10 cellular contexts compared by ENCODE assay signal in genomic region chr1:31891280-31891679, GRCh38. TPM values are rescaled to one million over a fixed set of nuclear protein-coding genes. Genes with fewer than 3 reads are reported as not detected.
DNase-seq lines count a peak whose midpoint lies in the region; ATAC-seq lines count a peak whose summit lies in the region.
"Had no signal": no experiment of that assay in that cellular context is flagged by ENCODE, and none has a peak within 500 bp of the region (broad histone marks: within the 10 kb centered on the region; RNA-seq: fewer than 3 reads in every experiment).

No MANE protein-coding gene starts in this region.

- DNase-seq in activated T-cell treated with anti-CD3 and anti-CD28 coated beads for 24 hours (ENCODE audit: low read depth) (peak; percentile 16), activated T-cell treated with anti-CD3 and anti-CD28 coated beads for 4 hours (no peak), NCI-H146 treated with DMSO at 0.1 percent for 48 hours (lab: John Stamatoyannopoulos, UW; ENCODE audit: unreplicated experiment) (no peak), left cardiac atrium (no peak)
- peak; percentile 54 to 68 for DNase-seq in activated naive CD4-positive, alpha-beta T cell treated with anti-CD3 and anti-CD28 coated beads, Interleukin-2, amount 50 U/mL, for 72 hours (ENCODE audit: low spot score in 2 of 2)
- peak; percentile 30 to 42 for DNase-seq in stimulated activated CD8-positive, alpha-beta memory T cell treated with anti-CD3 and anti-CD28 coated beads, Interleukin-15, amount 100 ng/mL, for 48 hours (ENCODE audit: low read depth in 2 of 2)
- DNase-seq: HCEC 1CT, NCI-H2227 treated with DMSO at 0.1 percent for 48 hours had no signal

- ATAC-seq in HG03280 (IDR thresholded peaks at IDR 0.05; ENCODE audit: unreplicated experiment) (peak; percentile 69), HG02571 (IDR thresholded peaks at IDR 0.05; ENCODE audit: unreplicated experiment) (no peak), left cardiac atrium (no peak)
- ATAC-seq in activated naive CD4-positive, alpha-beta T cell treated with anti-CD3 and anti-CD28 coated beads, Interleukin-2, amount 50 U/mL, for 72 hours: peak; percentile 84 to 92

- peaks cover 5 to 30% of the 10 kb centered on the region in 2 donors for H3K36me3 Mint-ChIP-seq in activated naive CD4-positive, alpha-beta T cell treated with anti-CD3 and anti-CD28 coated beads, Interleukin-2, amount 50 U/mL, for 72 hours

- intact Hi-C loops in left cardiac atrium (cut with DNase I): no loop called here

- peak overlapping the region; percentile 94 to 98 for H3K27ac Mint-ChIP-seq in activated naive CD4-positive, alpha-beta T cell treated with anti-CD3 and anti-CD28 coated beads, Interleukin-2, amount 50 U/mL, for 72 hours

- H3K9me3 Mint-ChIP-seq in activated naive CD4-positive, alpha-beta T cell treated with anti-CD3 and anti-CD28 coated beads, Interleukin-2, amount 50 U/mL, for 72 hours: peaks cover 4 to 17% of the 10 kb centered on the region in 2 donors

RNA-seq across cellular contexts. Expression of gene PTP4A2, which starts 46.9 kb away (rescaled TPM):
- 100 to 1,000 TPM; 216 to 408 TPM for total RNA-seq in activated naive CD4-positive, alpha-beta T cell treated with anti-CD3 and anti-CD28 coated beads, Interleukin-2, amount 50 U/mL, for 72 hours
- total RNA-seq in left cardiac atrium: 100 to 1,000 TPM; 281 to 449 TPM

Comparison
In these comparisons a context has a peak if more than half of its experiments do, and no peak if none do; other contexts are left out.
1. DNase-seq: peak in activated T-cell treated with anti-CD3 and anti-CD28 coated beads for 24 hours (single experiment), activated naive CD4-positive, alpha-beta T cell treated with anti-CD3 and anti-CD28 coated beads, Interleukin-2, amount 50 U/mL, for 72 hours (2 of 2) and stimulated activated CD8-positive, alpha-beta memory T cell treated with anti-CD3 and anti-CD28 coated beads, Interleukin-15, amount 100 ng/mL, for 48 hours (2 of 2); none in activated T-cell treated with anti-CD3 and anti-CD28 coated beads for 4 hours (single experiment), NCI-H146 treated with DMSO at 0.1 percent for 48 hours (single experiment) and left cardiac atrium (single experiment).
2. ATAC-seq: peak in HG03280 (single experiment) and activated naive CD4-positive, alpha-beta T cell treated with anti-CD3 and anti-CD28 coated beads, Interleukin-2, amount 50 U/mL, for 72 hours (2 of 2); none in HG02571 (single experiment) and left cardiac atrium (0 of 2).